ENCODE assay signal across 8 cellular contexts in the genomic region with DNA sequence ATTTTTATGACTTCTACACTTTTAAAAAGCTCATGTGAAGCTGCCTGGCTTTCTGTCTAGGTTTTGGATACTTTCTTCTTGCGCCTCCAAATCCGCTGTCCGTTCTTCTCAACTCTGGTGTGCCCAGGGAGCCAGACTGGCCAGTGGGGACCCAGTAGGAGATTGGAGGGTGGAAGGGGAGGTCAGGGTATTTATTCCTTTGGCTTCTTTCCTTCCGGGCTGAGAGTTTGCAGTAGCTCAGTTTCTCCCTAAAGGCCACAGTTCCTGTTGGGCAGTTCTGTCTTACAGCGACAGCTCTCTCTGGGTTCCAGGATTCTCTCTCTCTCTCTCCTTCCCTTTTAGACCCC.
A peak's percentile ranks its signal among the peaks of the same experiment; 100 is the strongest.
DNase-seq lines count a peak whose midpoint lies in the region; ATAC-seq and TF ChIP-seq lines count a peak whose summit lies in the region.
"Not testable (repeated sequence)": the region's sequence is repeated elsewhere in the genome, so short reads cannot be mapped to it uniquely, and the experiment has no call there.

No MANE protein-coding gene starts in this region.

- H2BK5ac ChIP-seq in IMR-90 (ENCODE audit: low read depth, low read length, poor library complexity, severe bottlenecking), result not testable (repeated sequence)

- dilution Hi-C loops in IMR-90 (cut with HindIII; ENCODE audit: low sequenced_read_pairs, unreplicated experiment), result not testable (repeated sequence)

- not testable (repeated sequence) for H3K9me3 Mint-ChIP-seq in dendritic cell treated with granulocyte-macrophage colony-stimulating factor and Interleukin-4, amounts not matched to agents 40 ng/mL and 50 ng/mL, for 4 days; neural progenitor cell

- H3K18ac ChIP-seq in IMR-90 (ENCODE audit: low read depth, low read length), result not testable (repeated sequence)

- WGBS in IMR-90 (ENCODE audit: extremely low coverage in 2 of 2, insufficient read length in 1 of 2), 2 experiments, result 100% methylated on average over 2 of the region's 5 CpGs; no CpG with 5 or more reads in 1 of the 2 experiments
- WGBS in heart right ventricle, 2 donors, result 41 to 64% methylated on average over 5 of the region's 5 CpGs
- 69% methylated on average over 5 of the region's 5 CpGs for WGBS in suprapubic skin

- TF ChIP-seq POLR2A in IMR-90 (IDR thresholded peaks at IDR 0.05; ENCODE audit: low read depth, low read length); suprapubic skin (IDR thresholded peaks at IDR 0.05): not testable (repeated sequence)

- peak; percentile 1 for DNase-seq in AG20443 (ENCODE audit: low spot score)
- not testable (repeated sequence) for DNase-seq in IMR-90; heart right ventricle; neural progenitor cell (ENCODE audit: low spot score); suprapubic skin (ENCODE audit: low spot score in 2 of 2)
- DNase-seq in fibroblast of mammary gland (ENCODE audit: low read depth), result peak; percentile 0
- DNase-seq in iPS-NIHi7 (ENCODE audit: extremely low spot score), result peak; percentile 1

- H4K5ac ChIP-seq in IMR-90 (ENCODE audit: low read depth, low read length), result not testable (repeated sequence)

- H3K4me2 ChIP-seq in IMR-90 (ENCODE audit: low read depth, low read length); neural progenitor cell: not testable (repeated sequence)

- H3K27ac ChIP-seq in IMR-90 (ENCODE audit: insufficient read depth, low read length); neural progenitor cell: not testable (repeated sequence)
- H3K27ac ChIP-seq in heart right ventricle (peak overlapping the region in 6 of 10 donors; percentile 46 to 76 (median 54)), suprapubic skin (peak overlapping the region; percentile 51)

- not testable (repeated sequence) for H3K79me2 ChIP-seq in neural progenitor cell (ENCODE audit: low read depth)

- not testable (repeated sequence) for H3K4ac ChIP-seq in IMR-90 (ENCODE audit: low read depth, low read length)

- ATAC-seq in IMR-90 (ENCODE audit: low read depth), result not testable (repeated sequence)
- peak in 4 of 8 donors; percentile 13 to 28 (median 22) for ATAC-seq in heart right ventricle

- not testable (repeated sequence) for H3K14ac ChIP-seq in IMR-90 (replicated peaks; ENCODE audit: low read depth, low read length)

- H3K27me3 Mint-ChIP-seq in dendritic cell treated with granulocyte-macrophage colony-stimulating factor and Interleukin-4, amounts not matched to agents 40 ng/mL and 50 ng/mL, for 4 days; neural progenitor cell (ENCODE audit: insufficient read depth, low read depth): not testable (repeated sequence)

- H2BK15ac ChIP-seq in IMR-90 (ENCODE audit: low read depth, low read length), result not testable (repeated sequence)

- not testable (repeated sequence) for H2AK5ac ChIP-seq in IMR-90 (ENCODE audit: low read depth, low read length)

- not testable (repeated sequence) for H3F3A ChIP-seq in neural progenitor cell (ENCODE audit: low read depth)

- CTCF ChIA-PET in IMR-90 (lab: Yijun Ruan, JAX), result not testable (repeated sequence)

- TF ChIP-seq CTCF in IMR-90 (conservative IDR thresholded peaks at IDR 0.05; ENCODE audit: low read depth, low read length); fibroblast of mammary gland (conservative IDR thresholded peaks at IDR 0.05; ENCODE audit: control insufficient read depth, insufficient read depth, low read depth, low read length); heart right ventricle (IDR thresholded peaks at IDR 0.05); neural progenitor cell (IDR thresholded peaks at IDR 0.05); suprapubic skin (IDR thresholded peaks at IDR 0.05): not testable (repeated sequence)

- TF ChIP-seq RAD21 in IMR-90 (IDR thresholded peaks at IDR 0.05; ENCODE audit: low read length), result not testable (repeated sequence)

- H3K4me3 Mint-ChIP-seq in dendritic cell treated with granulocyte-macrophage colony-stimulating factor and Interleukin-4, amounts not matched to agents 40 ng/mL and 50 ng/mL, for 4 days; neural progenitor cell: not testable (repeated sequence)

- POLR2A ChIA-PET in IMR-90 (lab: Charles Lee; ENCODE audit: unreplicated experiment), result interaction anchor here (0.6 kb wide), 1 partner anchor 181 kb away, joined by 6 read pairs; no protein-coding TSS in a partner anchor

- not testable (repeated sequence) for H2AK9ac ChIP-seq in IMR-90 (replicated peaks; ENCODE audit: low read depth, low read length, poor library complexity)

- not testable (repeated sequence) for H4K20me1 ChIP-seq in IMR-90 (ENCODE audit: insufficient read depth, low read length); neural progenitor cell (ENCODE audit: low read depth)

- not testable (repeated sequence) for H3K4me1 ChIP-seq in IMR-90 (ENCODE audit: control insufficient read depth, insufficient read depth, low read length); neural progenitor cell; suprapubic skin
- H3K4me1 ChIP-seq in heart right ventricle, result peaks cover 0 to 16% (median 8%) of the 10 kb centered on the region in 9 donors

- not testable (repeated sequence) for H4K8ac ChIP-seq in IMR-90 (ENCODE audit: low read depth in 2 of 2, low read length in 2 of 2)

- H3K23ac ChIP-seq in IMR-90 (ENCODE audit: low read depth, low read length), result not testable (repeated sequence)

- TF ChIP-seq EP300 in suprapubic skin (IDR thresholded peaks at IDR 0.05), result not testable (repeated sequence)

- H3K27ac Mint-ChIP-seq in dendritic cell treated with granulocyte-macrophage colony-stimulating factor and Interleukin-4, amounts not matched to agents 40 ng/mL and 50 ng/mL, for 4 days, result peak overlapping the region; percentile 59
- H3K27ac Mint-ChIP-seq in neural progenitor cell, result not testable (repeated sequence)

- H3K36me3 ChIP-seq in IMR-90 (ENCODE audit: control insufficient read depth, insufficient read depth, low read length); heart right ventricle; neural progenitor cell; suprapubic skin: not testable (repeated sequence)

- not testable (repeated sequence) for H4K91ac ChIP-seq in IMR-90 (ENCODE audit: insufficient read depth, low read depth, low read length)

- H3K27me3 ChIP-seq in IMR-90 (ENCODE audit: control insufficient read depth, insufficient read depth, low read length); heart right ventricle; neural progenitor cell; suprapubic skin: not testable (repeated sequence)

- not testable (repeated sequence) for H3K9me3 ChIP-seq in IMR-90 (ENCODE audit: control insufficient read depth, insufficient read depth, low read length); heart right ventricle; neural progenitor cell (ENCODE audit: low read depth); suprapubic skin

- H3K4me1 Mint-ChIP-seq in dendritic cell treated with granulocyte-macrophage colony-stimulating factor and Interleukin-4, amounts not matched to agents 40 ng/mL and 50 ng/mL, for 4 days (ENCODE audit: low read depth); neural progenitor cell: not testable (repeated sequence)

- not testable (repeated sequence) for H2AFZ ChIP-seq in IMR-90 (replicated peaks; ENCODE audit: low read length, poor library complexity)
- H2AFZ ChIP-seq in neural progenitor cell (replicated peaks), result peak overlapping the region; percentile 26

- in situ Hi-C loops in IMR-90 (cut with MboI; ENCODE audit: low sequenced_read_pairs), result not testable (repeated sequence)

- not testable (repeated sequence) for H2BK20ac ChIP-seq in IMR-90 (ENCODE audit: low read depth, low read length)

- H2BK120ac ChIP-seq in IMR-90 (ENCODE audit: low read depth, low read length), result 0 out of 2 replicates have a peak overlapping the region, but pooled peaks have one; percentile 10

- H3K4me3 ChIP-seq in IMR-90 (ENCODE audit: insufficient read depth, low read depth, low read length); fibroblast of mammary gland (ENCODE audit: control insufficient read depth, low read depth, low read length); neural progenitor cell; suprapubic skin: not testable (repeated sequence)
- H3K4me3 ChIP-seq in heart right ventricle, result peak overlapping the region in 3 of 10 donors; percentile 8 to 26 (median 12)

- not testable (repeated sequence) for H3K9ac ChIP-seq in IMR-90 (ENCODE audit: low read depth, low read length); neural progenitor cell

- H3K9me1 ChIP-seq in IMR-90 (ENCODE audit: insufficient read depth, low read length), result not testable (repeated sequence)

- BruUV-seq in IMR-90 (replicated peaks; lab: Mats Ljungman, UMichigan), result not testable (repeated sequence)

- not testable (repeated sequence) for H3K56ac ChIP-seq in IMR-90 (ENCODE audit: extremely low read depth, insufficient read depth, low read length)

- not testable (repeated sequence) for H3K79me1 ChIP-seq in IMR-90 (ENCODE audit: low read depth in 1 of 2, low read length in 2 of 2)

- intact Hi-C loops in IMR-90 (cut with micrococcal nuclease); dendritic cell treated with granulocyte-macrophage colony-stimulating factor and Interleukin-4, amounts not matched to agents 40 ng/mL and 50 ng/mL, for 4 days (cut with micrococcal nuclease); heart right ventricle (cut with DNase I): not testable (repeated sequence)

- H3K36me3 Mint-ChIP-seq in dendritic cell treated with granulocyte-macrophage colony-stimulating factor and Interleukin-4, amounts not matched to agents 40 ng/mL and 50 ng/mL, for 4 days (ENCODE audit: low read depth); neural progenitor cell: not testable (repeated sequence)
